Comparison of ENCODE assay signal across 8 cellular contexts in the genomic region with DNA sequence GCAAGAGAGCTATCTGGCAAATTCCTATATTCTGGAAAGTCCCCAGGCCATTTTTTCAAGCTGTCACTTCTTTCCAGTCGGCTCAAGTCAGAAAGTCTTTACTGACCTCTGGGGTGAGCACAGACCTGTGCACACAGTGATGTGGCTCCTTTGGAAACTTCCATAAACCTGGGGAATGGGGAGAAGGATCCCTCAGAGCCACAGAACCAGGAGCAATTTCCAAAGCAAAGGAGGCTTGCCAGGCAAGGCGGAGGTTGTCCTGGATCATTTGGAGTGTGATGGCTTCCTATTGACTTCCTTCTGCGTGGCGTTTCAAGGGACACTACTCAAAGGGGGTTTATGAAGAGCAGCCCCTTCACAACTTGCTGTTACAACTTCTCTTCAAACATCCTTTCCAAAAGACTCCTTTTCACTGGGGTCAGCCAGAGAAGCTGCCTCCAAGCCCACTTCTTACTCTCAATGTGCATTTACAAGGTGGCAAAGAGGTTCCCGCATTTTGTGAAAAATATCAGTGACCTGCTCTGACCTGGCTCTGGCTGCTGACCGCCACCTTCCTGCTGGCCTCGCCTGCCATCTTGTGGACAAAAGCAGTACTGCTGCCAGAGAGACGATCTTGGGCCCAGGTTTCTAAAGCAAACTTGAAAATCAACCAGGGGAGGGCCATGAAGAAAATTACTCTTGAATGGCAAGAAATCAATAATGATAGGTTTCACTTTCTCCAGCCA. TPM values are rescaled to one million over a fixed set of nuclear protein-coding genes. Genes with fewer than 3 reads are reported as not detected.
DNase-seq lines count a peak whose midpoint lies in the region; ATAC-seq and TF ChIP-seq lines count a peak whose summit lies in the region.

No MANE protein-coding gene starts in this region.

- peak; percentile 100 for TF ChIP-seq RAD21 in SK-N-SH (IDR thresholded peaks at IDR 0.05; ENCODE audit: low read length)

- no peak overlapping the region for H3K23ac ChIP-seq in trophoblast cell (ENCODE audit: low read length)

- H2AFZ ChIP-seq in SK-N-SH (ENCODE audit: low read depth) (no peak overlapping the region), trophoblast cell (ENCODE audit: insufficient read depth, low read length, poor library complexity) (peak overlapping the region; percentile 40)

- H4K20me1 ChIP-seq in SK-N-SH (ENCODE audit: insufficient read depth), result no peaks in the 10 kb centered on the region

- no peaks in the 10 kb centered on the region for H3K4me1 ChIP-seq in A673 (ENCODE audit: insufficient read depth, low read length, poor library complexity, severe bottlenecking)
- H3K4me1 ChIP-seq in SK-N-SH (ENCODE audit: control insufficient read depth in 1 of 2, insufficient read depth in 2 of 2, low read depth in 1 of 2, low read length in 1 of 2), result peaks cover 0 to 21% of the 10 kb centered on the region in 2 experiments; a peak in 1 of 4 replicates
- peaks cover 0 to 9% of the 10 kb centered on the region in 2 experiments for H3K4me1 ChIP-seq in trophoblast cell (ENCODE audit: control insufficient read depth in 1 of 2, insufficient read depth in 2 of 2, low read length in 2 of 2)

- H3K27me3 ChIP-seq in A673 (replicated peaks; ENCODE audit: insufficient read depth, low read depth, low read length, poor library complexity) (no peaks in the 10 kb centered on the region), SK-N-SH (ENCODE audit: insufficient read depth) (no peaks in the 10 kb centered on the region), trophoblast cell (ENCODE audit: insufficient read depth, low read length) (no peaks in the 10 kb centered on the region)

- CTCF ChIA-PET in A673 (lab: Charles Lee), result interaction anchor here (1.2 kb wide), 1 partner anchor 468 kb away, joined by 3 read pairs; no protein-coding TSS in a partner anchor
- CTCF ChIA-PET in SK-N-SH (lab: Yijun Ruan, JAX), result interaction anchor here (0.6 to 5.9 kb wide), 57 partner anchors 10 to 818 kb away, joined by 3 to 30 read pairs (median 4); partner anchors contain the start of gene EPAS1
- CTCF ChIA-PET in activated naive CD4-positive, alpha-beta T cell treated with anti-CD3 and anti-CD28 coated beads for 36 hours (lab: Charles Lee), result interaction anchor here (0.5 to 2.9 kb wide), 12 partner anchors 10 to 450 kb away, joined by 3 to 12 read pairs (median 3); no protein-coding TSS in a partner anchor

- H3K27me3 Mint-ChIP-seq in activated naive CD4-positive, alpha-beta T cell treated with anti-CD3 and anti-CD28 coated beads for 36 hours (ENCODE audit: low read depth), result no peaks in the 10 kb centered on the region
- H3K27me3 Mint-ChIP-seq in glutamatergic neuron (ENCODE audit: unreplicated experiment) (peaks cover 1% of the 10 kb centered on the region), type B pancreatic cell (no peaks in the 10 kb centered on the region)

- no peak overlapping the region for H3K4me2 ChIP-seq in SK-N-SH
- no peak overlapping the region for H3K4me2 ChIP-seq in trophoblast cell (ENCODE audit: low read length)

- H3K4ac ChIP-seq in trophoblast cell (ENCODE audit: low read depth, low read length), result no peak overlapping the region

- peak overlapping the region; percentile 55 for H2BK12ac ChIP-seq in trophoblast cell (ENCODE audit: low read length)

- peaks cover 9% of the 10 kb centered on the region for H3K79me1 ChIP-seq in trophoblast cell (ENCODE audit: low read length)

- no peak overlapping the region for H3K18ac ChIP-seq in trophoblast cell (ENCODE audit: low read length)

- H3K27ac Mint-ChIP-seq in activated naive CD4-positive, alpha-beta T cell treated with anti-CD3 and anti-CD28 coated beads for 36 hours, result no peak overlapping the region
- H3K27ac Mint-ChIP-seq in glutamatergic neuron (ENCODE audit: unreplicated experiment), result no peak overlapping the region
- peak overlapping the region; percentile 59 for H3K27ac Mint-ChIP-seq in type B pancreatic cell

- BruUV-seq in A673 (replicated peaks; lab: Mats Ljungman, UMichigan), result no TSS peak

- H2BK120ac ChIP-seq in trophoblast cell (ENCODE audit: insufficient read depth, low read length, poor library complexity), result peak overlapping the region; percentile 70

- H2BK5ac ChIP-seq in trophoblast cell (ENCODE audit: low read depth, low read length, poor library complexity), result peak overlapping the region; percentile 25

- H3K27ac ChIP-seq in A673 (ENCODE audit: low read depth, low read length, poor library complexity, severe bottlenecking) (no peak overlapping the region), SK-N-SH (ENCODE audit: low read depth in 2 of 2, low read length in 1 of 2) (peak overlapping the region in 1 of 2 experiments; percentile 72; a peak in 1 of 4 replicates), trophoblast cell (ENCODE audit: low read depth, low read length) (no peak overlapping the region)

- H3K9me3 ChIP-seq in A673 (ENCODE audit: low read depth, low read length, poor library complexity, severe bottlenecking), result no peaks in the 10 kb centered on the region
- H3K9me3 ChIP-seq in SK-N-SH, result no peaks in the 10 kb centered on the region
- no peaks in the 10 kb centered on the region for H3K9me3 ChIP-seq in trophoblast cell (ENCODE audit: insufficient read depth, low read depth, low read length)

- ATAC-seq in GM18511 (IDR thresholded peaks at IDR 0.05; ENCODE audit: unreplicated experiment), result peak; percentile 78

- H3K36me3 ChIP-seq in A673 (ENCODE audit: insufficient read depth, low read length, poor library complexity, severe bottlenecking) (no peaks in the 10 kb centered on the region), SK-N-SH (replicated peaks in 1 of 2; ENCODE audit: control insufficient read depth in 1 of 2, insufficient read depth in 2 of 2, low read length in 1 of 2) (no peaks in the 10 kb centered on the region), trophoblast cell (ENCODE audit: control insufficient read depth in 1 of 2, insufficient read depth in 2 of 2, low read length in 2 of 2) (no peaks in the 10 kb centered on the region)

- H3K4me1 Mint-ChIP-seq in activated naive CD4-positive, alpha-beta T cell treated with anti-CD3 and anti-CD28 coated beads for 36 hours (ENCODE audit: low read depth), result no peaks in the 10 kb centered on the region
- H3K4me1 Mint-ChIP-seq in glutamatergic neuron (ENCODE audit: low read depth, unreplicated experiment) (peaks cover 11% of the 10 kb centered on the region), type B pancreatic cell (ENCODE audit: unreplicated experiment) (peaks cover 15% of the 10 kb centered on the region)

- H3K4me3 Mint-ChIP-seq in activated naive CD4-positive, alpha-beta T cell treated with anti-CD3 and anti-CD28 coated beads for 36 hours, result no peak overlapping the region
- H3K4me3 Mint-ChIP-seq in glutamatergic neuron (ENCODE audit: unreplicated experiment), result no peak overlapping the region
- H3K4me3 Mint-ChIP-seq in type B pancreatic cell, result peak overlapping the region; percentile 31

- intact Hi-C loops in A673 (cut with micrococcal nuclease; ENCODE audit: unreplicated experiment), result loop anchor here (1.0 kb wide), 1 partner anchor 468 kb away; no protein-coding TSS in a partner anchor
- intact Hi-C loops in activated naive CD4-positive, alpha-beta T cell treated with anti-CD3 and anti-CD28 coated beads for 36 hours (cut with micrococcal nuclease), result loop anchor here (1.0 kb wide), 3 partner anchors 398 to 468 kb away; no protein-coding TSS in a partner anchor

- H3K9ac ChIP-seq in SK-N-SH (no peak overlapping the region), trophoblast cell (ENCODE audit: low read length) (no peak overlapping the region)

- H3K79me2 ChIP-seq in SK-N-SH (ENCODE audit: insufficient read depth) (no peaks in the 10 kb centered on the region), trophoblast cell (ENCODE audit: control insufficient read depth, insufficient read depth, low read length, poor library complexity) (peaks cover 4% of the 10 kb centered on the region)

- H3K9me2 ChIP-seq in SK-N-SH, result no peaks in the 10 kb centered on the region

- no peak overlapping the region for H4K12ac ChIP-seq in trophoblast cell (ENCODE audit: low read depth, low read length)

- peak overlapping the region; percentile 75 for H4K91ac ChIP-seq in trophoblast cell (ENCODE audit: low read depth, low read length)

- no peaks in the 10 kb centered on the region for H3F3A ChIP-seq in SK-N-SH (replicated peaks; ENCODE audit: insufficient read depth)

- H4K8ac ChIP-seq in trophoblast cell (ENCODE audit: low read depth, low read length), result no peak overlapping the region

- no peaks in the 10 kb centered on the region for H3K36me3 Mint-ChIP-seq in activated naive CD4-positive, alpha-beta T cell treated with anti-CD3 and anti-CD28 coated beads for 36 hours (ENCODE audit: low read depth)
- H3K36me3 Mint-ChIP-seq in glutamatergic neuron (ENCODE audit: unreplicated experiment) (peaks cover 4% of the 10 kb centered on the region), type B pancreatic cell (no peaks in the 10 kb centered on the region)

- DNase-seq in A673 (ENCODE audit: low spot score) (peak; percentile 43), HuH-7 (ENCODE audit: low spot score) (peak; percentile 39), SK-N-SH (peak; percentile 79), glutamatergic neuron (peak; percentile 88), trophoblast cell (peak; percentile 80 to 88), type B pancreatic cell (ENCODE audit: extremely low spot score, unreplicated experiment) (peak; percentile 82)
- DNase-seq in activated naive CD4-positive, alpha-beta T cell treated with anti-CD3 and anti-CD28 coated beads for 36 hours, result peak; percentile 80

- no peak overlapping the region for H2AK5ac ChIP-seq in trophoblast cell (ENCODE audit: low read length)

- TF ChIP-seq EP300 in SK-N-SH (IDR thresholded peaks at IDR 0.05; ENCODE audit: borderline replicate concordance in 1 of 2, low read depth in 1 of 2, low read length in 1 of 2), result no peak

- no peak overlapping the region for H3K14ac ChIP-seq in trophoblast cell (ENCODE audit: low read length)

- H3K9me3 Mint-ChIP-seq in activated naive CD4-positive, alpha-beta T cell treated with anti-CD3 and anti-CD28 coated beads for 36 hours, result no peaks in the 10 kb centered on the region
- H3K9me3 Mint-ChIP-seq in glutamatergic neuron (ENCODE audit: unreplicated experiment) (no peaks in the 10 kb centered on the region), type B pancreatic cell (no peaks in the 10 kb centered on the region)

- WGBS in SK-N-SH (ENCODE audit: low lambda C conversion rate), result 33% methylated on average over 8 of the region's 8 CpGs
- WGBS in trophoblast cell (ENCODE audit: extremely low coverage, insufficient coverage, insufficient read length), result no CpG with 5 or more reads among the region's 8 CpGs

- POLR2A ChIA-PET in A673 (lab: Charles Lee; ENCODE audit: low non-redundant PET), result no interaction called here
- POLR2A ChIA-PET in SK-N-SH (lab: Yijun Ruan, JAX), result interaction anchor here (0.8 to 1.5 kb wide), 2 partner anchors 121 to 164 kb away, joined by 4 to 5 read pairs; partner anchors contain the start of gene EPAS1

- H3K4me3 ChIP-seq in A673 (ENCODE audit: low read depth, low read length, poor library complexity, severe bottlenecking) (no peak overlapping the region), SK-N-SH (ENCODE audit: low read depth in 2 of 2, low read length in 1 of 2) (no peak overlapping the region; a peak in 1 of 4 replicates), trophoblast cell (ENCODE audit: low read depth, low read length) (no peak overlapping the region)

- TF ChIP-seq CTCF in A673 (conservative IDR thresholded peaks at IDR 0.05; ENCODE audit: low read depth, low read length) (peak; percentile 98), SK-N-SH (IDR thresholded peaks at IDR 0.05) (peak; percentile 100), glutamatergic neuron (IDR thresholded peaks at IDR 0.05; ENCODE audit: partially characterized antibody, unreplicated experiment) (peak; percentile 98), type B pancreatic cell (conservative IDR thresholded peaks at IDR 0.05) (peak; percentile 99)

RNA-seq across cellular contexts. Expression of gene TMEM247, which starts 18.2 kb away (rescaled TPM):
- not detected in 2 replicates for total RNA-seq in A673 (2021)
- polyA plus RNA-seq in SK-N-SH (2012; rRNA removed), result not detected in 2 replicates
- polyA plus RNA-seq in SK-N-SH (2012; cell fraction: cytosol; rRNA removed), result not detected in 2 replicates
- not detected in 2 replicates for polyA plus RNA-seq in SK-N-SH (2012; cell fraction: nucleus; rRNA removed)
- total RNA-seq in activated naive CD4-positive, alpha-beta T cell treated with anti-CD3 and anti-CD28 coated beads for 36 hours, result not detected
- total RNA-seq in glutamatergic neuron (ENCODE audit: unreplicated experiment), result not detected
- polyA plus RNA-seq in trophoblast cell (2013), result 0.15 TPM in 1 of 2 replicates, not detected in the other
- total RNA-seq in type B pancreatic cell (ENCODE audit: low replicate concordance), result not detected in 2 replicates
